In the genomic region with DNA sequence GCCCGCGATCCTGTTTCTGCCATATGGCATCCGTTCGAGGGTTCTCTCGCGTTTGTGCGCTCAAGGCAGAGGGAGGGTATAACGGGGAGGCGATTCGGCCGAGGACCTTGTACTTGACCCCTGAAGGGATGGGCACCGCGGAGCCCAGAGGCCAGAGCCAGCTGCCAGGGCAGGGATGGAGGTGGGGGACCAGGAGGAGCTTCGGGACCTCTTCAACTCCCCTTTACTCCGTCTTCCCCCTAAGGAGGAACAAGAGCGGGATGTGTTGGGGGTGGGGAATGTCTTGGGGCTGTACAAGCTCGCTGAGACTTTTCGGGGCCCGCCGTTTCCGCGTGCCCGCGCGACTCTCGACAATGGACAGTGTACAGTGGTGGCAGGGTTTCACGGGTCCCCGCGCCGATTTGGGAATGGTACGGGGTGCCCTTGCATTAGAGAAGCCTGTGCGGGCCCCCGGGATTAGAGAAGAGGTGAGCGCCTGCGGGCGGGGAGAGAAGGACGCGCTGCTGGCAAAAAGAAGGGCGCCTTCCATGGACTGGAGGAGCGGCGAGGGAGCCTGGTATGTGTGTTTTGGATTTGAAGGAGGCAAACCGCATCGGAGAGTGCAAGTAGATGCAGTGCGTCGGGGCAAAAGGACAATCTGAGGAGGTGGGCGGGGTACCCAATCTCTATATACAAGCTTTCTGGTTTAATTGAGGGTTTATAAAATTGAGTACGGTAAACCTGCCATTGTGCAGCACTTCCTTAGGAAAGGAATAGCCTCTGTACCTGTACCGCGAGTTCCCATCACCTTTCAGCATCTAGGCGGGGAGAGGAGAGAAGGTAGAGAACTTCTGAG, we compare ENCODE assay signal across 2 cellular contexts.
TF ChIP-seq lines count a peak whose summit lies in the region.

No MANE protein-coding gene starts in this region.

TF ChIP-seq in SK-N-SH, 30 proteins besides CTCF, POLR2A, EP300 and RAD21 (continued from another document):
- TF ChIP-seq, protein P1, sequence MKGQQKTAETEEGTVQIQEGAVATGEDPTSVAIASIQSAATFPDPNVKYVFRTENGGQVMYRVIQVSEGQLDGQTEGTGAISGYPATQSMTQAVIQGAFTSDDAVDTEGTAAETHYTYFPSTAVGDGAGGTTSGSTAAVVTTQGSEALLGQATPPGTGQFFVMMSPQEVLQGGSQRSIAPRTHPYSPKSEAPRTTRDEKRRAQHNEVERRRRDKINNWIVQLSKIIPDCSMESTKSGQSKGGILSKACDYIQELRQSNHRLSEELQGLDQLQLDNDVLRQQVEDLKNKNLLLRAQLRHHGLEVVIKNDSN (IDR thresholded peaks at IDR 0.05; ENCODE audit: borderline replicate concordance, low read depth), result no peak
- no peak for TF ChIP-seq SIN3A (IDR thresholded peaks at IDR 0.05; ENCODE audit: borderline replicate concordance, low read depth, low read length)
- TF ChIP-seq TAF1 (IDR thresholded peaks at IDR 0.05; ENCODE audit: borderline replicate concordance, low read depth, low read length), result no peak
- TF ChIP-seq POLR2AphosphoS5 (IDR thresholded peaks at IDR 0.05; ENCODE audit: low read depth, low read length), result no peak
- TF ChIP-seq TCF12 (IDR thresholded peaks at IDR 0.05), result no peak
TF ChIP-seq in SK-N-SH: peak in this region for 0.

TF ChIP-seq in SK-N-SH treated with all-trans-retinoic acid at 6 μM for 48 hours, 23 proteins besides CTCF, POLR2A, EP300 and RAD21 (continued from another document):
- TF ChIP-seq ZC3H10 (CRISPR knock-in tag; IDR thresholded peaks at IDR 0.05), result no peak
- TF ChIP-seq, protein P2, sequence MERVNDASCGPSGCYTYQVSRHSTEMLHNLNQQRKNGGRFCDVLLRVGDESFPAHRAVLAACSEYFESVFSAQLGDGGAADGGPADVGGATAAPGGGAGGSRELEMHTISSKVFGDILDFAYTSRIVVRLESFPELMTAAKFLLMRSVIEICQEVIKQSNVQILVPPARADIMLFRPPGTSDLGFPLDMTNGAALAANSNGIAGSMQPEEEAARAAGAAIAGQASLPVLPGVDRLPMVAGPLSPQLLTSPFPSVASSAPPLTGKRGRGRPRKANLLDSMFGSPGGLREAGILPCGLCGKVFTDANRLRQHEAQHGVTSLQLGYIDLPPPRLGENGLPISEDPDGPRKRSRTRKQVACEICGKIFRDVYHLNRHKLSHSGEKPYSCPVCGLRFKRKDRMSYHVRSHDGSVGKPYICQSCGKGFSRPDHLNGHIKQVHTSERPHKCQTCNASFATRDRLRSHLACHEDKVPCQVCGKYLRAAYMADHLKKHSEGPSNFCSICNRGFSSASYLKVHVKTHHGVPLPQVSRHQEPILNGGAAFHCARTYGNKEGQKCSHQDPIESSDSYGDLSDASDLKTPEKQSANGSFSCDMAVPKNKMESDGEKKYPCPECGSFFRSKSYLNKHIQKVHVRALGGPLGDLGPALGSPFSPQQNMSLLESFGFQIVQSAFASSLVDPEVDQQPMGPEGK (CRISPR knock-in tag; IDR thresholded peaks at IDR 0.05; ENCODE audit: borderline replicate concordance), result no peak
- TF ChIP-seq, protein P3, sequence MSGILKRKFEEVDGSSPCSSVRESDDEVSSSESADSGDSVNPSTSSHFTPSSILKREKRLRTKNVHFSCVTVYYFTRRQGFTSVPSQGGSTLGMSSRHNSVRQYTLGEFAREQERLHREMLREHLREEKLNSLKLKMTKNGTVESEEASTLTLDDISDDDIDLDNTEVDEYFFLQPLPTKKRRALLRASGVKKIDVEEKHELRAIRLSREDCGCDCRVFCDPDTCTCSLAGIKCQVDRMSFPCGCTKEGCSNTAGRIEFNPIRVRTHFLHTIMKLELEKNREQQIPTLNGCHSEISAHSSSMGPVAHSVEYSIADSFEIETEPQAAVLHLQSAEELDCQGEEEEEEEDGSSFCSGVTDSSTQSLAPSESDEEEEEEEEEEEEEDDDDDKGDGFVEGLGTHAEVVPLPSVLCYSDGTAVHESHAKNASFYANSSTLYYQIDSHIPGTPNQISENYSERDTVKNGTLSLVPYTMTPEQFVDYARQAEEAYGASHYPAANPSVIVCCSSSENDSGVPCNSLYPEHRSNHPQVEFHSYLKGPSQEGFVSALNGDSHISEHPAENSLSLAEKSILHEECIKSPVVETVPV (CRISPR knock-in tag; IDR thresholded peaks at IDR 0.05), result no peak
